ENCODE assay signal across 23 cellular contexts in the genomic region with DNA sequence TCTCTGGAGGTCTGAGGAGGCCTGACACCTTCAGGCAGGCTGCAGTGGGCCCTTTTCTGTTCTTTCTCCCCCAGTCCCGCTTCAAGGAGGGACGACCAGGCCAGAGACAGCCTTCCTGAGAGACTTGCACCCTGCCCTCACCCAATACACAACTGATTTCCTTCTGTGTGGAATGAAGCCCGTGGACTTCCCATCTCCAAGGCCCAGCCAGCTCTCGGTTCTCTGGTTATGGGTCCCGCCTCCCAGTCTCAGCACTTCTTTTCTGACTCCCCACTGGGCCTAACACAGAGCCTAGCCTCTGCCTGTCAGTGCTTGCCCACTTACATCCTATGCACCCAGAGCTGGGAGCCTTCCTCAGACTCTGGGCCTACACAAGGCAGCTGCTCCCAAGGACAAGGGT. TPM values are rescaled to one million over a fixed set of nuclear protein-coding genes. Genes with fewer than 3 reads are reported as not detected.
DNase-seq lines count a peak whose midpoint lies in the region; ATAC-seq and TF ChIP-seq lines count a peak whose summit lies in the region.
"Had no signal": no experiment of that assay in that cellular context is flagged by ENCODE, and none has a peak within 500 bp of the region (broad histone marks: within the 10 kb centered on the region; RNA-seq: fewer than 3 reads in every experiment).

No MANE protein-coding gene starts in this region.

- TF ChIP-seq POLR2A in heart left ventricle (IDR thresholded peaks at IDR 0.05) (no peak), vagina (IDR thresholded peaks at IDR 0.05) (no peak)

- 81 to 93% (median 90%) methylated on average over 3 to 5 of the region's 5 CpGs for WGBS in heart left ventricle, 4 donors

- H3F3A ChIP-seq in neural cell (ENCODE audit: insufficient read depth, low read length, poor library complexity, severe bottlenecking), result no peaks in the 10 kb centered on the region

- H3K27ac ChIP-seq in left ventricle myocardium inferior (replicated peaks) (peak overlapping the region; percentile 67), heart left ventricle (peak overlapping the region in 2 of 12 donors; percentile 54 to 55), cingulate gyrus (ENCODE audit: low read depth, low read length) (peak overlapping the region; percentile 84), neural cell (ENCODE audit: low read length) (no peak overlapping the region), vagina (peak overlapping the region; percentile 70)
- H3K27ac ChIP-seq: A549, PC-9, RWPE1 had no signal

- H3K4me1 ChIP-seq in left ventricle myocardium inferior (peaks cover 17% of the 10 kb centered on the region), heart left ventricle (peaks cover 0 to 12% (median 5%) of the 10 kb centered on the region in 12 donors), vagina (peaks cover 19% of the 10 kb centered on the region)
- H3K4me1 ChIP-seq: A549, Caco-2 had no signal

- no peak for TF ChIP-seq EP300 in neural cell (conservative IDR thresholded peaks at IDR 0.05; ENCODE audit: poor library complexity, severe bottlenecking)

- no peak for DNase-seq in left ventricle myocardium inferior
- no peak for DNase-seq in heart left ventricle
- DNase-seq in vagina (ENCODE audit: extremely low spot score in 2 of 2), result no peak
- no peak for DNase-seq in foreskin fibroblast
- DNase-seq in ecto neural progenitor cell (ENCODE audit: low spot score), result no peak
- DNase-seq: Caco-2; CD4-positive, alpha-beta T cell; H7; HFFc6; KG1; NCI-H1105 treated with DMSO at 0.1 percent for 48 hours; NCI-H187; NCI-H2107; NCI-H226; PC-9; SIG-M5 had no signal

- H3K27me3 ChIP-seq in left ventricle myocardium inferior (ENCODE audit: low read depth) (peaks cover 37% of the 10 kb centered on the region), heart left ventricle (no peaks in the 10 kb centered on the region), neural cell (ENCODE audit: insufficient read depth, low read depth, low read length) (no peaks in the 10 kb centered on the region), vagina (no peaks in the 10 kb centered on the region)

- H2AFZ ChIP-seq in neural cell (ENCODE audit: low read depth, low read length), result no peak overlapping the region
- H2AFZ ChIP-seq: PC-9 had no signal

- H4K20me1 ChIP-seq in neural cell (ENCODE audit: insufficient read depth), result no peaks in the 10 kb centered on the region

- H3K4me3 ChIP-seq in left ventricle myocardium inferior (no peak overlapping the region), heart left ventricle (no peak overlapping the region), neural cell (ENCODE audit: low read length) (peak overlapping the region; percentile 47), vagina (no peak overlapping the region), foreskin fibroblast (ENCODE audit: low read depth in 1 of 2, low read length in 2 of 2) (no peak overlapping the region)
- H3K4me3 ChIP-seq: A549, PC-9 had no signal

- no peaks in the 10 kb centered on the region for H3K9me2 ChIP-seq in neural cell (ENCODE audit: insufficient read depth, low read length)

- intact Hi-C loops in left ventricle myocardium inferior (cut with micrococcal nuclease) (no loop called here), heart left ventricle (cut with DNase I) (no loop called here), vagina (cut with DNase I) (no loop called here)

- no peak for TF ChIP-seq RAD21 in neural cell (conservative IDR thresholded peaks at IDR 0.05)

- H3K36me3 ChIP-seq in left ventricle myocardium inferior (no peaks in the 10 kb centered on the region), heart left ventricle (no peaks in the 10 kb centered on the region), neural cell (ENCODE audit: insufficient read depth, low read length) (no peaks in the 10 kb centered on the region), vagina (no peaks in the 10 kb centered on the region)

- H3K9ac ChIP-seq in neural cell (ENCODE audit: low read length), result no peak overlapping the region

- no peaks in the 10 kb centered on the region for H3K79me2 ChIP-seq in neural cell (replicated peaks; ENCODE audit: insufficient read depth, low read length)

- TF ChIP-seq CTCF in left ventricle myocardium inferior (IDR thresholded peaks at IDR 0.05; ENCODE audit: borderline replicate concordance), result no peak
- TF ChIP-seq CTCF in heart left ventricle (IDR thresholded peaks at IDR 0.05), result no peak
- TF ChIP-seq CTCF in neural cell (IDR thresholded peaks at IDR 0.05; ENCODE audit: poor library complexity, severe bottlenecking), result no peak
- TF ChIP-seq CTCF in vagina (IDR thresholded peaks at IDR 0.05), result no peak
- no peak for TF ChIP-seq CTCF in foreskin fibroblast (IDR thresholded peaks at IDR 0.05; ENCODE audit: low read depth, low read length)

- ATAC-seq in heart left ventricle, result no peak
- ATAC-seq in GM21423 (IDR thresholded peaks at IDR 0.05; ENCODE audit: unreplicated experiment), result no peak
- ATAC-seq: A549 had no signal

- H3K9me3 ChIP-seq in left ventricle myocardium inferior (replicated peaks) (no peaks in the 10 kb centered on the region), heart left ventricle (no peaks in the 10 kb centered on the region), neural cell (ENCODE audit: low read length) (no peaks in the 10 kb centered on the region), vagina (no peaks in the 10 kb centered on the region)
- H3K9me3 ChIP-seq: A549, Caco-2 had no signal

- no peak overlapping the region for H3K4me2 ChIP-seq in neural cell (ENCODE audit: low read length)
- H3K4me2 ChIP-seq: A549, PC-9 had no signal

TF ChIP-seq in neural cell, 6 proteins besides CTCF, POLR2A, EP300 and RAD21:
- TF ChIP-seq TAF1 (IDR thresholded peaks at IDR 0.05; ENCODE audit: low read depth) (no peak), MXI1 (conservative IDR thresholded peaks at IDR 0.05; ENCODE audit: poor library complexity, severe bottlenecking) (no peak), EZH2 (IDR thresholded peaks at IDR 0.05; ENCODE audit: borderline replicate concordance, insufficient read depth, low read length, poor library complexity, severe bottlenecking) (no peak), SMC3 (conservative IDR thresholded peaks at IDR 0.05; ENCODE audit: poor library complexity) (no peak), POLR2AphosphoS5 (IDR thresholded peaks at IDR 0.05) (no peak)
- TF ChIP-seq, protein P1, sequence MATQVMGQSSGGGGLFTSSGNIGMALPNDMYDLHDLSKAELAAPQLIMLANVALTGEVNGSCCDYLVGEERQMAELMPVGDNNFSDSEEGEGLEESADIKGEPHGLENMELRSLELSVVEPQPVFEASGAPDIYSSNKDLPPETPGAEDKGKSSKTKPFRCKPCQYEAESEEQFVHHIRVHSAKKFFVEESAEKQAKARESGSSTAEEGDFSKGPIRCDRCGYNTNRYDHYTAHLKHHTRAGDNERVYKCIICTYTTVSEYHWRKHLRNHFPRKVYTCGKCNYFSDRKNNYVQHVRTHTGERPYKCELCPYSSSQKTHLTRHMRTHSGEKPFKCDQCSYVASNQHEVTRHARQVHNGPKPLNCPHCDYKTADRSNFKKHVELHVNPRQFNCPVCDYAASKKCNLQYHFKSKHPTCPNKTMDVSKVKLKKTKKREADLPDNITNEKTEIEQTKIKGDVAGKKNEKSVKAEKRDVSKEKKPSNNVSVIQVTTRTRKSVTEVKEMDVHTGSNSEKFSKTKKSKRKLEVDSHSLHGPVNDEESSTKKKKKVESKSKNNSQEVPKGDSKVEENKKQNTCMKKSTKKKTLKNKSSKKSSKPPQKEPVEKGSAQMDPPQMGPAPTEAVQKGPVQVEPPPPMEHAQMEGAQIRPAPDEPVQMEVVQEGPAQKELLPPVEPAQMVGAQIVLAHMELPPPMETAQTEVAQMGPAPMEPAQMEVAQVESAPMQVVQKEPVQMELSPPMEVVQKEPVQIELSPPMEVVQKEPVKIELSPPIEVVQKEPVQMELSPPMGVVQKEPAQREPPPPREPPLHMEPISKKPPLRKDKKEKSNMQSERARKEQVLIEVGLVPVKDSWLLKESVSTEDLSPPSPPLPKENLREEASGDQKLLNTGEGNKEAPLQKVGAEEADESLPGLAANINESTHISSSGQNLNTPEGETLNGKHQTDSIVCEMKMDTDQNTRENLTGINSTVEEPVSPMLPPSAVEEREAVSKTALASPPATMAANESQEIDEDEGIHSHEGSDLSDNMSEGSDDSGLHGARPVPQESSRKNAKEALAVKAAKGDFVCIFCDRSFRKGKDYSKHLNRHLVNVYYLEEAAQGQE (IDR thresholded peaks at IDR 0.05; ENCODE audit: borderline replicate concordance), result no peak
TF ChIP-seq in neural cell: peak in this region for 0.

RNA-seq across cellular contexts. Expression of a gene that starts 24.1 kb away (rescaled TPM):
- total RNA-seq in left ventricle myocardium inferior (2.5 TPM), heart left ventricle (1 to 10 TPM in 8 of 9 donors, under 1 TPM in 1; 0.42 to 7.7 (median 1.8) TPM), vagina (12.0 TPM)
- polyA plus RNA-seq in heart left ventricle (under 1 TPM; 0.69 to 0.71 TPM), neural cell (8.6 and 13.5 TPM in 2 replicates)
- polyA minus RNA-seq in neural cell, result 17.3 and 18.6 TPM in 2 replicates
- total RNA-seq: Caco-2; CD4-positive, alpha-beta T cell; HT-29; PC-9 had no signal
- polyA plus RNA-seq: BJ had no signal
